In the genomic region with DNA sequence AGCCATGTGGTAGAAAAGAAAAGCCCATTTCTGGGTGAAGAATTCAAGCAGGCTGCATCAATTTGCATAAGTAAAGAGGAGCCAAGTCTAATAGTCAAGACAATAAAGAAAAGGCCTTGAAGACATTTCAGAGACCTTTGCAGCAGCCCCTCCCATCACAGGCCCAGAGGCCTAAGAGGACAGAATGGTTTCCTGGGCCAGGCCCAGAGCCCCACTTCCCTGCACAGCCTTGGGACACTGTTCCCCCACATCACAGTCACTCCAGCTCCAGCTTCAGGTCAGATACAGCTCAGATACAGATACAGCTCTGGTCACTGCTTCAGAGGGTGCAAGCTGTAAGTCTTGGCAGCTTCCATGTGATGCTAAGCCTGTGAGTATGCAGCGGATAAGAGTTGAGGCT, we compare ENCODE assay signal across 24 cellular contexts.
"Had no signal": no experiment of that assay in that cellular context is flagged by ENCODE, and none has a peak within 500 bp of the region (broad histone marks: within the 10 kb centered on the region; RNA-seq: fewer than 3 reads in every experiment).

No MANE protein-coding gene starts in this region.

- H3K27me3 Mint-ChIP-seq: naive thymus-derived CD4-positive, alpha-beta T cell; natural killer cell treated with Interleukin-12 subunit alpha and Interleukin-12 subunit beta and Interleukin-15 and Interleukin-18, amount 100 ng/mL, for 72 hours; progenitor cell of endocrine pancreas; stimulated activated memory B cell treated with anti-CD40 and anti-IgM and Interleukin-4, amounts not matched to agents 10 μg/mL and 1 μg/mL and 100 μg/mL, for 72 hours; stimulated activated naive CD8-positive, alpha-beta T cell treated with anti-CD3 and anti-CD28 coated beads, Interleukin-15, amount 100 ng/mL, for 72 hours; type B pancreatic cell had no signal

- H3K9me3 ChIP-seq: ovary, right lobe of liver had no signal

- ATAC-seq: mucosa of descending colon; naive thymus-derived CD4-positive, alpha-beta T cell; natural killer cell treated with Interleukin-12 subunit alpha and Interleukin-12 subunit beta and Interleukin-15 and Interleukin-18, amount 100 ng/mL, for 72 hours; right lobe of liver; stimulated activated memory B cell treated with anti-CD40 and anti-IgM and Interleukin-4, amounts not matched to agents 10 μg/mL and 1 μg/mL and 100 μg/mL, for 72 hours; stimulated activated naive CD8-positive, alpha-beta T cell treated with anti-CD3 and anti-CD28 coated beads, Interleukin-15, amount 100 ng/mL, for 72 hours had no signal

- H3K36me3 ChIP-seq: ovary, right atrium auricular region, right lobe of liver, uterus had no signal

- DNase-seq: hypothalamus; islet precursor cell; left ventricle myocardium inferior; midbrain; mucosa of descending colon; naive thymus-derived CD4-positive, alpha-beta T cell; ovary; right lobe of liver; stimulated activated CD4-positive, alpha-beta T cell treated with anti-CD3 and anti-CD28 coated beads, Interleukin-1b, Interleukin-23, amount 100 ng/mL, for 48 hours; stimulated activated CD4-positive, alpha-beta T cell treated with anti-CD3 and anti-CD28 coated beads, Interleukin-2, amount 100 ng/mL, for 48 hours; stimulated activated CD4-positive, alpha-beta T cell treated with anti-CD3 and anti-CD28 coated beads, Interleukin-4, amount 100 ng/mL, for 4 hours; stimulated activated CD8-positive, alpha-beta memory T cell treated with anti-CD3 and anti-CD28 coated beads, Interleukin-4, amount 100 ng/mL, for 48 hours; stimulated activated naive CD4-positive, alpha-beta T cell treated with Interleukin-2 at 50 U/mL for 16 hours; stimulated activated naive CD8-positive, alpha-beta T cell treated with anti-CD3 and anti-CD28 coated beads, Interleukin-15, amount 100 ng/mL, for 72 hours; substantia nigra; uterus had no signal

- H3K4me1 ChIP-seq: left ventricle myocardium inferior, right atrium auricular region, right lobe of liver, tibial nerve, uterus had no signal

- H3K27me3 ChIP-seq: ovary, right atrium auricular region, right lobe of liver, tibial nerve, uterus had no signal

- H3K4me2 ChIP-seq: smooth muscle cell had no signal

- H3K27ac Mint-ChIP-seq: naive thymus-derived CD4-positive, alpha-beta T cell; natural killer cell treated with Interleukin-12 subunit alpha and Interleukin-12 subunit beta and Interleukin-15 and Interleukin-18, amount 100 ng/mL, for 72 hours; progenitor cell of endocrine pancreas; stimulated activated memory B cell treated with anti-CD40 and anti-IgM and Interleukin-4, amounts not matched to agents 10 μg/mL and 1 μg/mL and 100 μg/mL, for 72 hours; stimulated activated naive CD8-positive, alpha-beta T cell treated with anti-CD3 and anti-CD28 coated beads, Interleukin-15, amount 100 ng/mL, for 72 hours; type B pancreatic cell had no signal

- H3K4me3 Mint-ChIP-seq: naive thymus-derived CD4-positive, alpha-beta T cell; natural killer cell treated with Interleukin-12 subunit alpha and Interleukin-12 subunit beta and Interleukin-15 and Interleukin-18, amount 100 ng/mL, for 72 hours; stimulated activated memory B cell treated with anti-CD40 and anti-IgM and Interleukin-4, amounts not matched to agents 10 μg/mL and 1 μg/mL and 100 μg/mL, for 72 hours; stimulated activated naive CD8-positive, alpha-beta T cell treated with anti-CD3 and anti-CD28 coated beads, Interleukin-15, amount 100 ng/mL, for 72 hours; type B pancreatic cell had no signal

- H3K27ac ChIP-seq: left ventricle myocardium inferior, ovary, right atrium auricular region, right lobe of liver, tibial nerve, uterus had no signal

- H3K4me3 ChIP-seq: left ventricle myocardium inferior, lung, mucosa of descending colon, ovary, right atrium auricular region, right lobe of liver, smooth muscle cell, tibial nerve, uterus had no signal
